8 cellular contexts compared by ENCODE assay signal in genomic region chr7:45203947-45204445, GRCh38. TPM values are rescaled to one million over a fixed set of nuclear protein-coding genes. Genes with fewer than 3 reads are reported as not detected.
A peak's percentile ranks its signal among the peaks of the same experiment; 100 is the strongest.
DNase-seq lines count a peak whose midpoint lies in the region; ATAC-seq, FAIRE-seq and TF ChIP-seq lines count a peak whose summit lies in the region.

No MANE protein-coding gene starts in this region.

- TF ChIP-seq CTCF in A549 (IDR thresholded peaks at IDR 0.05) (no peak), choroid plexus epithelial cell (conservative IDR thresholded peaks at IDR 0.05; ENCODE audit: low read depth, low read length) (no peak), BE2C (IDR thresholded peaks at IDR 0.05; ENCODE audit: low read depth, low read length) (no peak)

- no peaks in the 10 kb centered on the region for H3K36me3 ChIP-seq in BE2C

- peaks cover 37% of the 10 kb centered on the region for H3K4me1 Mint-ChIP-seq in stimulated activated naive CD8-positive, alpha-beta T cell treated with anti-CD3 and anti-CD28 coated beads, Interleukin-15, Interleukin-2, amounts not matched to agents 100 ng/mL and 50 ng/mL, for 24 hours (ENCODE audit: low read depth)
- H3K4me1 Mint-ChIP-seq in stimulated activated naive B cell treated with anti-CD40 and anti-IgM and Interleukin-4, amounts not matched to agents 10 μg/mL and 1 μg/mL and 100 μg/mL, for 72 hours = peaks cover 3 to 6% of the 10 kb centered on the region in 2 donors

- DNase-seq in A549 (ENCODE audit: low read depth in 1 of 2, low spot score in 1 of 2) (no peak), GM19238 (ENCODE audit: insufficient read length, low spot score) (peak; percentile 27), choroid plexus epithelial cell (ENCODE audit: low read depth) (peak; percentile 37), islet precursor cell (no peak), BE2C (no peak)
- DNase-seq in stimulated activated naive B cell treated with anti-CD40 and anti-IgM and Interleukin-4, amounts not matched to agents 10 μg/mL and 1 μg/mL and 100 μg/mL, for 72 hours = no peak

- H3K27ac Mint-ChIP-seq in stimulated activated naive CD8-positive, alpha-beta T cell treated with anti-CD3 and anti-CD28 coated beads, Interleukin-15, Interleukin-2, amounts not matched to agents 100 ng/mL and 50 ng/mL, for 24 hours = peak overlapping the region; percentile 55
- H3K27ac Mint-ChIP-seq in stimulated activated naive B cell treated with anti-CD40 and anti-IgM and Interleukin-4, amounts not matched to agents 10 μg/mL and 1 μg/mL and 100 μg/mL, for 72 hours = no peak overlapping the region

- H3K4me3 ChIP-seq in A549 = no peak overlapping the region; the same call in 2 of the 3 replicates
- H3K4me3 ChIP-seq in choroid plexus epithelial cell (ENCODE audit: low read depth, low read length) = no peak overlapping the region
- no peak overlapping the region for H3K4me3 ChIP-seq in BE2C (ENCODE audit: low read depth, low read length)

- CTCF ChIA-PET in A549 (lab: Yijun Ruan, JAX) = interaction anchor here (1.2 kb wide), 1 partner anchor 13 kb away, joined by 4 read pairs; no protein-coding TSS in a partner anchor

- no peak for TF ChIP-seq EP300 in A549 (IDR thresholded peaks at IDR 0.05)

- no peak for FAIRE-seq in A549 (lab: Jason Lieb, UNC)

- 28% methylated on average over 2 of the region's 2 CpGs for WGBS in A549 (ENCODE audit: missing lambda C conversion rate)

- H3K4me1 ChIP-seq in A549 (peaks cover 5% of the 10 kb centered on the region; the same call in 1 of the 3 replicates), BE2C (no peaks in the 10 kb centered on the region)

- H3K9me3 ChIP-seq in A549 = no peaks in the 10 kb centered on the region
- H3K9me3 ChIP-seq in BE2C = no peaks in the 10 kb centered on the region

- H3K27me3 Mint-ChIP-seq in stimulated activated naive CD8-positive, alpha-beta T cell treated with anti-CD3 and anti-CD28 coated beads, Interleukin-15, Interleukin-2, amounts not matched to agents 100 ng/mL and 50 ng/mL, for 24 hours = peaks cover 28% of the 10 kb centered on the region
- peaks cover 25 to 54% of the 10 kb centered on the region in 2 donors for H3K27me3 Mint-ChIP-seq in stimulated activated naive B cell treated with anti-CD40 and anti-IgM and Interleukin-4, amounts not matched to agents 10 μg/mL and 1 μg/mL and 100 μg/mL, for 72 hours

- H3K36me3 Mint-ChIP-seq in stimulated activated naive CD8-positive, alpha-beta T cell treated with anti-CD3 and anti-CD28 coated beads, Interleukin-15, Interleukin-2, amounts not matched to agents 100 ng/mL and 50 ng/mL, for 24 hours (ENCODE audit: low read depth) = no peaks in the 10 kb centered on the region
- H3K36me3 Mint-ChIP-seq in stimulated activated naive B cell treated with anti-CD40 and anti-IgM and Interleukin-4, amounts not matched to agents 10 μg/mL and 1 μg/mL and 100 μg/mL, for 72 hours = no peaks in the 10 kb centered on the region

- POLR2A ChIA-PET in A549 (lab: Yijun Ruan, JAX) = no interaction called here

- H3K27me3 ChIP-seq in BE2C = peaks cover 4% of the 10 kb centered on the region

- H3K4me3 Mint-ChIP-seq in stimulated activated naive CD8-positive, alpha-beta T cell treated with anti-CD3 and anti-CD28 coated beads, Interleukin-15, Interleukin-2, amounts not matched to agents 100 ng/mL and 50 ng/mL, for 24 hours = peak overlapping the region; percentile 14
- H3K4me3 Mint-ChIP-seq in stimulated activated naive B cell treated with anti-CD40 and anti-IgM and Interleukin-4, amounts not matched to agents 10 μg/mL and 1 μg/mL and 100 μg/mL, for 72 hours = no peak overlapping the region

- ATAC-seq in A549 (no peak), HG03460 (IDR thresholded peaks at IDR 0.05; ENCODE audit: unreplicated experiment) (peak; percentile 72)
- ATAC-seq in stimulated activated naive B cell treated with anti-CD40 and anti-IgM and Interleukin-4, amounts not matched to agents 10 μg/mL and 1 μg/mL and 100 μg/mL, for 72 hours (replicated peaks) = no peak

- no peak for TF ChIP-seq POLR2A in A549 (IDR thresholded peaks at IDR 0.05; ENCODE audit: low read length)

- peak overlapping the region; percentile 9 to 20; a peak in 1 of 6 replicates for H3K27ac ChIP-seq in A549

- TF ChIP-seq RAD21 in A549 (conservative IDR thresholded peaks at IDR 0.05 in 1 of 2, IDR thresholded peaks at IDR 0.05 in 1 of 2) = no peak

- no peaks in the 10 kb centered on the region for H3K9me3 Mint-ChIP-seq in stimulated activated naive CD8-positive, alpha-beta T cell treated with anti-CD3 and anti-CD28 coated beads, Interleukin-15, Interleukin-2, amounts not matched to agents 100 ng/mL and 50 ng/mL, for 24 hours
- H3K9me3 Mint-ChIP-seq in stimulated activated naive B cell treated with anti-CD40 and anti-IgM and Interleukin-4, amounts not matched to agents 10 μg/mL and 1 μg/mL and 100 μg/mL, for 72 hours = no peaks in the 10 kb centered on the region

- peak overlapping the region; percentile 56 for H3K4me2 ChIP-seq in A549

TF ChIP-seq in A549, 52 proteins besides CTCF, POLR2A, EP300 and RAD21:
- peak in 1 of 2 experiments; percentile 40; a peak in 1 of 4 replicates for TF ChIP-seq CEBPB (IDR thresholded peaks at IDR 0.05)
- TF ChIP-seq FOXS1 (CRISPR knock-in tag; IDR thresholded peaks at IDR 0.05) = no peak
- TF ChIP-seq HEYL (CRISPR knock-in tag; IDR thresholded peaks at IDR 0.05) = no peak

RNA-seq across cellular contexts. Expression of gene RAMP3, which starts 46.4 kb away (rescaled TPM):
- polyA plus RNA-seq in A549 (2011; rRNA removed) (not detected in 2 replicates), A549 (2017; fragmentation: RNase III; extraction: RNeasy Plus Mini Kit Qiagen cat#74134 plus additional on column Dnase treatment) (not detected in 3 replicates)
- polyA plus RNA-seq in A549 (2012; cell fraction: cytosol; rRNA removed) = not detected in 2 replicates
- not detected in 2 replicates for polyA plus RNA-seq in A549 (2012; cell fraction: nucleus; rRNA removed)
- polyA minus RNA-seq in A549 (2011; rRNA and poly(A)+ RNA removed) = not detected in 2 replicates
- polyA plus RNA-seq in BE2C (2012; ENCODE audit: insufficient read depth, insufficient read length, low read depth) = not detected

Comparison
In these comparisons a context has a peak if more than half of its experiments do, and no peak if none do; other contexts are left out.
1. DNase-seq: peak in GM19238 (single experiment) and choroid plexus epithelial cell (single experiment); none in A549 (0 of 2), stimulated activated naive B cell treated with anti-CD40 and anti-IgM and Interleukin-4, amounts not matched to agents 10 μg/mL and 1 μg/mL and 100 μg/mL, for 72 hours (single experiment), islet precursor cell (single experiment) and BE2C (single experiment).